ENCODE assay signal across 1 cellular context in the genomic region with DNA sequence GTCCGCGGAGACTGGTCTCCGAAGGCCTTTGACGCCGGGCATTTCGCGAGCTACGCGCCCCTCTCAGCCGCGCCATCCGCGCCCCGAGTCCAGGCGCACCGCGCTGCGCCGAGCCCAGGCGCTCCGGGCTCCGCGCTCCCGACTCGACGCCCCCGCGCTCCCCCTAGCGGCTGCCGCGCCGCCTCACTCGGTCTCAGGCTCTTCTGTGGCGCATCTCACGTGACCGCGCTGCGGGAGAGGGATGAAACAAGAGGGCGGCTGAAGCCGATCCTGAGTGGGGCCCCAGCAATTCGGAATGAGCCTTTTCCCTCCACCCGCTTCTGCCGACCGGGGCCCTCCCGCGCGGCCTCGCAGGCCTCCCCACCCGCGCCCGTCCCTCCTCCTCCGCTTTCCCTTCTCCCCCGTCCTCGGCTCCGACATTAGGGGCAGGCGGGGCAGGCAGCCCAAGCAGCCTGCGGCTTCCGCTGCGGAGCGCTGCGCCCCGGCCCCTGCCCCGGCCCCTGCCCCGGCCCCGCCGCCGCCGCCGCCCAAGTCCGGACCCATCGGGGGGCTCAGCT.
TF ChIP-seq lines count a peak whose summit lies in the region.

No MANE protein-coding gene starts in this region.

TF ChIP-seq in GM12878, 131 proteins besides CTCF, POLR2A, EP300 and RAD21 (continued from another document and continues in another):
- TF ChIP-seq PAX5 (IDR thresholded peaks at IDR 0.05; ENCODE audit: borderline replicate concordance, low read depth, low read length) (0 out of 2 replicates have a peak, but pooled peaks have one; percentile 16), EGR1 (IDR thresholded peaks at IDR 0.05; ENCODE audit: borderline replicate concordance in 1 of 2, low read depth in 2 of 2, low read length in 2 of 2) (peak; percentile 47 to 90), YY1 (IDR thresholded peaks at IDR 0.05; ENCODE audit: low read depth, low read length) (peak; percentile 87), STAT1 (conservative IDR thresholded peaks at IDR 0.05) (0 out of 2 replicates have a peak, but pooled peaks have one; percentile 73), NBN (IDR thresholded peaks at IDR 0.05) (peak; percentile 57; the same call in 1 of the 2 replicates), IRF4 (IDR thresholded peaks at IDR 0.05; ENCODE audit: low read depth, low read length) (0 out of 2 replicates have a peak, but pooled peaks have one; percentile 37), SREBF2 (IDR thresholded peaks at IDR 0.05; ENCODE audit: low read length) (no peak), TCF7 (IDR thresholded peaks at IDR 0.05; ENCODE audit: borderline replicate concordance) (no peak), HDAC6 (IDR thresholded peaks at IDR 0.05; ENCODE audit: unreplicated experiment) (no peak), SUPT20H (IDR thresholded peaks at IDR 0.05; ENCODE audit: borderline replicate concordance, control insufficient read depth, low read depth, low read length) (no peak), SMAD1 (IDR thresholded peaks at IDR 0.05; ENCODE audit: low read depth, partially characterized antibody) (no peak), CBX3 (IDR thresholded peaks at IDR 0.05; ENCODE audit: borderline replicate concordance, low read depth) (no peak), SMAD5 (IDR thresholded peaks at IDR 0.05; ENCODE audit: low read depth) (no peak), CHD1 (IDR thresholded peaks at IDR 0.05; ENCODE audit: low read depth, low read length) (0 out of 2 replicates have a peak, but pooled peaks have one; percentile 25), RELA (IDR thresholded peaks at IDR 0.05; ENCODE audit: borderline replicate concordance, partially characterized antibody) (peak; percentile 64), LARP7 (IDR thresholded peaks at IDR 0.05) (peak; percentile 89), ZNF384 (IDR thresholded peaks at IDR 0.05; ENCODE audit: borderline replicate concordance, low read depth, low read length) (no peak), MEF2A (IDR thresholded peaks at IDR 0.05; ENCODE audit: insufficient read depth, low read depth, low read length) (0 out of 2 replicates have a peak, but pooled peaks have one; percentile 17), CREB1 (IDR thresholded peaks at IDR 0.05; ENCODE audit: low read depth) (peak; percentile 51; the same call in 1 of the 2 replicates), IKZF1 (conservative IDR thresholded peaks at IDR 0.05) (peak; percentile 93), SMC3 (IDR thresholded peaks at IDR 0.05; ENCODE audit: borderline replicate concordance, low read length) (peak; percentile 66), SP1 (IDR thresholded peaks at IDR 0.05; ENCODE audit: low read depth, low read length) (peak; percentile 31), POU2F2 (IDR thresholded peaks at IDR 0.05; ENCODE audit: borderline replicate concordance, low read depth, low read length) (peak; percentile 69; the same call in 1 of the 3 replicates), BMI1 (IDR thresholded peaks at IDR 0.05; ENCODE audit: borderline replicate concordance) (no peak), ATF7 (IDR thresholded peaks at IDR 0.05; ENCODE audit: low read depth) (0 out of 2 replicates have a peak, but pooled peaks have one; percentile 16)
- TF ChIP-seq, protein P1, sequence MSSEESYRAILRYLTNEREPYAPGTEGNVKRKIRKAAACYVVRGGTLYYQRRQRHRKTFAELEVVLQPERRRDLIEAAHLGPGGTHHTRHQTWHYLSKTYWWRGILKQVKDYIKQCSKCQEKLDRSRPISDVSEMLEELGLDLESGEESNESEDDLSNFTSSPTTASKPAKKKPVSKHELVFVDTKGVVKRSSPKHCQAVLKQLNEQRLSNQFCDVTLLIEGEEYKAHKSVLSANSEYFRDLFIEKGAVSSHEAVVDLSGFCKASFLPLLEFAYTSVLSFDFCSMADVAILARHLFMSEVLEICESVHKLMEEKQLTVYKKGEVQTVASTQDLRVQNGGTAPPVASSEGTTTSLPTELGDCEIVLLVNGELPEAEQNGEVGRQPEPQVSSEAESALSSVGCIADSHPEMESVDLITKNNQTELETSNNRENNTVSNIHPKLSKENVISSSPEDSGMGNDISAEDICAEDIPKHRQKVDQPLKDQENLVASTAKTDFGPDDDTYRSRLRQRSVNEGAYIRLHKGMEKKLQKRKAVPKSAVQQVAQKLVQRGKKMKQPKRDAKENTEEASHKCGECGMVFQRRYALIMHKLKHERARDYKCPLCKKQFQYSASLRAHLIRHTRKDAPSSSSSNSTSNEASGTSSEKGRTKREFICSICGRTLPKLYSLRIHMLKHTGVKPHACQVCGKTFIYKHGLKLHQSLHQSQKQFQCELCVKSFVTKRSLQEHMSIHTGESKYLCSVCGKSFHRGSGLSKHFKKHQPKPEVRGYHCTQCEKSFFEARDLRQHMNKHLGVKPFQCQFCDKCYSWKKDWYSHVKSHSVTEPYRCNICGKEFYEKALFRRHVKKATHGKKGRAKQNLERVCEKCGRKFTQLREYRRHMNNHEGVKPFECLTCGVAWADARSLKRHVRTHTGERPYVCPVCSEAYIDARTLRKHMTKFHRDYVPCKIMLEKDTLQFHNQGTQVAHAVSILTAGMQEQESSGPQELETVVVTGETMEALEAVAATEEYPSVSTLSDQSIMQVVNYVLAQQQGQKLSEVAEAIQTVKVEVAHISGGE (CRISPR knock-in tag; IDR thresholded peaks at IDR 0.05), result no peak
- TF ChIP-seq, protein P2, sequence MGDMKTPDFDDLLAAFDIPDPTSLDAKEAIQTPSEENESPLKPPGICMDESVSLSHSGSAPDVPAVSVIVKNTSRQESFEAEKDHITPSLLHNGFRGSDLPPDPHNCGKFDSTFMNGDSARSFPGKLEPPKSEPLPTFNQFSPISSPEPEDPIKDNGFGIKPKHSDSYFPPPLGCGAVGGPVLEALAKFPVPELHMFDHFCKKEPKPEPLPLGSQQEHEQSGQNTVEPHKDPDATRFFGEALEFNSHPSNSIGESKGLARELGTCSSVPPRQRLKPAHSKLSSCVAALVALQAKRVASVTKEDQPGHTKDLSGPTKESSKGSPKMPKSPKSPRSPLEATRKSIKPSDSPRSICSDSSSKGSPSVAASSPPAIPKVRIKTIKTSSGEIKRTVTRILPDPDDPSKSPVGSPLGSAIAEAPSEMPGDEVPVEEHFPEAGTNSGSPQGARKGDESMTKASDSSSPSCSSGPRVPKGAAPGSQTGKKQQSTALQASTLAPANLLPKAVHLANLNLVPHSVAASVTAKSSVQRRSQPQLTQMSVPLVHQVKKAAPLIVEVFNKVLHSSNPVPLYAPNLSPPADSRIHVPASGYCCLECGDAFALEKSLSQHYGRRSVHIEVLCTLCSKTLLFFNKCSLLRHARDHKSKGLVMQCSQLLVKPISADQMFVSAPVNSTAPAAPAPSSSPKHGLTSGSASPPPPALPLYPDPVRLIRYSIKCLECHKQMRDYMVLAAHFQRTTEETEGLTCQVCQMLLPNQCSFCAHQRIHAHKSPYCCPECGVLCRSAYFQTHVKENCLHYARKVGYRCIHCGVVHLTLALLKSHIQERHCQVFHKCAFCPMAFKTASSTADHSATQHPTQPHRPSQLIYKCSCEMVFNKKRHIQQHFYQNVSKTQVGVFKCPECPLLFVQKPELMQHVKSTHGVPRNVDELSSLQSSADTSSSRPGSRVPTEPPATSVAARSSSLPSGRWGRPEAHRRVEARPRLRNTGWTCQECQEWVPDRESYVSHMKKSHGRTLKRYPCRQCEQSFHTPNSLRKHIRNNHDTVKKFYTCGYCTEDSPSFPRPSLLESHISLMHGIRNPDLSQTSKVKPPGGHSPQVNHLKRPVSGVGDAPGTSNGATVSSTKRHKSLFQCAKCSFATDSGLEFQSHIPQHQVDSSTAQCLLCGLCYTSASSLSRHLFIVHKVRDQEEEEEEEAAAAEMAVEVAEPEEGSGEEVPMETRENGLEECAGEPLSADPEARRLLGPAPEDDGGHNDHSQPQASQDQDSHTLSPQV (IDR thresholded peaks at IDR 0.05), result 0 out of 2 replicates have a peak, but pooled peaks have one; percentile 68
- TF ChIP-seq, protein P3, sequence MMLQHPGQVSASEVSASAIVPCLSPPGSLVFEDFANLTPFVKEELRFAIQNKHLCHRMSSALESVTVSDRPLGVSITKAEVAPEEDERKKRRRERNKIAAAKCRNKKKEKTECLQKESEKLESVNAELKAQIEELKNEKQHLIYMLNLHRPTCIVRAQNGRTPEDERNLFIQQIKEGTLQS (IDR thresholded peaks at IDR 0.05; ENCODE audit: borderline replicate concordance, extremely low read depth, low read depth, low read length), result peak; percentile 61; the same call in 1 of the 2 replicates
- TF ChIP-seq, protein P4, sequence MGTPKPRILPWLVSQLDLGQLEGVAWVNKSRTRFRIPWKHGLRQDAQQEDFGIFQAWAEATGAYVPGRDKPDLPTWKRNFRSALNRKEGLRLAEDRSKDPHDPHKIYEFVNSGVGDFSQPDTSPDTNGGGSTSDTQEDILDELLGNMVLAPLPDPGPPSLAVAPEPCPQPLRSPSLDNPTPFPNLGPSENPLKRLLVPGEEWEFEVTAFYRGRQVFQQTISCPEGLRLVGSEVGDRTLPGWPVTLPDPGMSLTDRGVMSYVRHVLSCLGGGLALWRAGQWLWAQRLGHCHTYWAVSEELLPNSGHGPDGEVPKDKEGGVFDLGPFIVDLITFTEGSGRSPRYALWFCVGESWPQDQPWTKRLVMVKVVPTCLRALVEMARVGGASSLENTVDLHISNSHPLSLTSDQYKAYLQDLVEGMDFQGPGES (IDR thresholded peaks at IDR 0.05), result peak; percentile 48
- TF ChIP-seq, protein P5, sequence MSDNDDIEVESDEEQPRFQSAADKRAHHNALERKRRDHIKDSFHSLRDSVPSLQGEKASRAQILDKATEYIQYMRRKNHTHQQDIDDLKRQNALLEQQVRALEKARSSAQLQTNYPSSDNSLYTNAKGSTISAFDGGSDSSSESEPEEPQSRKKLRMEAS (IDR thresholded peaks at IDR 0.05; ENCODE audit: low read depth, low read length), result peak; percentile 83
- TF ChIP-seq, protein P6, sequence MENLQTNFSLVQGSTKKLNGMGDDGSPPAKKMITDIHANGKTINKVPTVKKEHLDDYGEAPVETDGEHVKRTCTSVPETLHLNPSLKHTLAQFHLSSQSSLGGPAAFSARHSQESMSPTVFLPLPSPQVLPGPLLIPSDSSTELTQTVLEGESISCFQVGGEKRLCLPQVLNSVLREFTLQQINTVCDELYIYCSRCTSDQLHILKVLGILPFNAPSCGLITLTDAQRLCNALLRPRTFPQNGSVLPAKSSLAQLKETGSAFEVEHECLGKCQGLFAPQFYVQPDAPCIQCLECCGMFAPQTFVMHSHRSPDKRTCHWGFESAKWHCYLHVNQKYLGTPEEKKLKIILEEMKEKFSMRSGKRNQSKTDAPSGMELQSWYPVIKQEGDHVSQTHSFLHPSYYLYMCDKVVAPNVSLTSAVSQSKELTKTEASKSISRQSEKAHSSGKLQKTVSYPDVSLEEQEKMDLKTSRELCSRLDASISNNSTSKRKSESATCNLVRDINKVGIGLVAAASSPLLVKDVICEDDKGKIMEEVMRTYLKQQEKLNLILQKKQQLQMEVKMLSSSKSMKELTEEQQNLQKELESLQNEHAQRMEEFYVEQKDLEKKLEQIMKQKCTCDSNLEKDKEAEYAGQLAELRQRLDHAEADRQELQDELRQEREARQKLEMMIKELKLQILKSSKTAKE (IDR thresholded peaks at IDR 0.05; ENCODE audit: low read depth, poor library complexity, severe bottlenecking), result no peak
- TF ChIP-seq, protein P7, sequence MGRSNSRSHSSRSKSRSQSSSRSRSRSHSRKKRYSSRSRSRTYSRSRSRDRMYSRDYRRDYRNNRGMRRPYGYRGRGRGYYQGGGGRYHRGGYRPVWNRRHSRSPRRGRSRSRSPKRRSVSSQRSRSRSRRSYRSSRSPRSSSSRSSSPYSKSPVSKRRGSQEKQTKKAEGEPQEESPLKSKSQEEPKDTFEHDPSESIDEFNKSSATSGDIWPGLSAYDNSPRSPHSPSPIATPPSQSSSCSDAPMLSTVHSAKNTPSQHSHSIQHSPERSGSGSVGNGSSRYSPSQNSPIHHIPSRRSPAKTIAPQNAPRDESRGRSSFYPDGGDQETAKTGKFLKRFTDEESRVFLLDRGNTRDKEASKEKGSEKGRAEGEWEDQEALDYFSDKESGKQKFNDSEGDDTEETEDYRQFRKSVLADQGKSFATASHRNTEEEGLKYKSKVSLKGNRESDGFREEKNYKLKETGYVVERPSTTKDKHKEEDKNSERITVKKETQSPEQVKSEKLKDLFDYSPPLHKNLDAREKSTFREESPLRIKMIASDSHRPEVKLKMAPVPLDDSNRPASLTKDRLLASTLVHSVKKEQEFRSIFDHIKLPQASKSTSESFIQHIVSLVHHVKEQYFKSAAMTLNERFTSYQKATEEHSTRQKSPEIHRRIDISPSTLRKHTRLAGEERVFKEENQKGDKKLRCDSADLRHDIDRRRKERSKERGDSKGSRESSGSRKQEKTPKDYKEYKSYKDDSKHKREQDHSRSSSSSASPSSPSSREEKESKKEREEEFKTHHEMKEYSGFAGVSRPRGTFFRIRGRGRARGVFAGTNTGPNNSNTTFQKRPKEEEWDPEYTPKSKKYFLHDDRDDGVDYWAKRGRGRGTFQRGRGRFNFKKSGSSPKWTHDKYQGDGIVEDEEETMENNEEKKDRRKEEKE (IDR thresholded peaks at IDR 0.05), result no peak
- TF ChIP-seq, protein P8, sequence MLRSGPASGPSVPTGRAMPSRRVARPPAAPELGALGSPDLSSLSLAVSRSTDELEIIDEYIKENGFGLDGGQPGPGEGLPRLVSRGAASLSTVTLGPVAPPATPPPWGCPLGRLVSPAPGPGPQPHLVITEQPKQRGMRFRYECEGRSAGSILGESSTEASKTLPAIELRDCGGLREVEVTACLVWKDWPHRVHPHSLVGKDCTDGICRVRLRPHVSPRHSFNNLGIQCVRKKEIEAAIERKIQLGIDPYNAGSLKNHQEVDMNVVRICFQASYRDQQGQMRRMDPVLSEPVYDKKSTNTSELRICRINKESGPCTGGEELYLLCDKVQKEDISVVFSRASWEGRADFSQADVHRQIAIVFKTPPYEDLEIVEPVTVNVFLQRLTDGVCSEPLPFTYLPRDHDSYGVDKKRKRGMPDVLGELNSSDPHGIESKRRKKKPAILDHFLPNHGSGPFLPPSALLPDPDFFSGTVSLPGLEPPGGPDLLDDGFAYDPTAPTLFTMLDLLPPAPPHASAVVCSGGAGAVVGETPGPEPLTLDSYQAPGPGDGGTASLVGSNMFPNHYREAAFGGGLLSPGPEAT (IDR thresholded peaks at IDR 0.05; ENCODE audit: low read depth), result peak; percentile 55; the same call in 1 of the 2 replicates
- TF ChIP-seq, protein P9, sequence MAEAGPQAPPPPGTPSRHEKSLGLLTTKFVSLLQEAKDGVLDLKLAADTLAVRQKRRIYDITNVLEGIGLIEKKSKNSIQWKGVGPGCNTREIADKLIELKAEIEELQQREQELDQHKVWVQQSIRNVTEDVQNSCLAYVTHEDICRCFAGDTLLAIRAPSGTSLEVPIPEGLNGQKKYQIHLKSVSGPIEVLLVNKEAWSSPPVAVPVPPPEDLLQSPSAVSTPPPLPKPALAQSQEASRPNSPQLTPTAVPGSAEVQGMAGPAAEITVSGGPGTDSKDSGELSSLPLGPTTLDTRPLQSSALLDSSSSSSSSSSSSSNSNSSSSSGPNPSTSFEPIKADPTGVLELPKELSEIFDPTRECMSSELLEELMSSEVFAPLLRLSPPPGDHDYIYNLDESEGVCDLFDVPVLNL (IDR thresholded peaks at IDR 0.05; ENCODE audit: low read depth, low read length), result no peak
